22 cellular contexts compared by ENCODE assay signal in the genomic region with DNA sequence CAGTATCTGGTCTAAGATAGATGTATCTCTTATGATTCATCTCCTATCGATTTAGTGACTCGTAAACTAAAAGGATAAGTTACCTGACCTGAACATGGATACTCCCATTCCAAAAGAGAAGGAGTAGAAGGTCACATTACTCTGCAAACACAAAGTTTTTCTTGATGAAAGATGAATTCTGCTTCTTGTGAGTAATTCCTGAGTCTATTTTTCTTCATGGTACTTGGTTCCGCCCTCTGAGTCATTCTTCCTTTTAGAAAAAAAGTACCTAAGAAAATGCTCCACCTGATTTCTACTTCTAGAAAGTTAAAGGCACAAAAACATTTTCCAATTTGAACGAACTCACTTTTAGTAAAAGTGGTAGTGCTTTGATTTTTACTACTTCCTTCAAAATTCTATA.
A peak's percentile ranks its signal among the peaks of the same experiment; 100 is the strongest.
DNase-seq lines count a peak whose midpoint lies in the region; ATAC-seq, FAIRE-seq and TF ChIP-seq lines count a peak whose summit lies in the region.
"Had no signal": no experiment of that assay in that cellular context is flagged by ENCODE, and none has a peak within 500 bp of the region (broad histone marks: within the 10 kb centered on the region; RNA-seq: fewer than 3 reads in every experiment).

No MANE protein-coding gene starts in this region.

- H3K4me1 ChIP-seq in PC-3 (ENCODE audit: insufficient read depth, low read length) (peaks cover 29% of the 10 kb centered on the region), endothelial cell of umbilical vein (ENCODE audit: control insufficient read depth, extremely low read depth, insufficient read depth, low read length) (peaks cover 29% of the 10 kb centered on the region), kidney (ENCODE audit: control insufficient read depth in 1 of 2, insufficient read depth in 1 of 2, low read depth in 1 of 2, low read length in 2 of 2) (no peaks in the 10 kb centered on the region)
- H3K4me1 ChIP-seq: adrenal gland had no signal

- H3K27ac ChIP-seq in PC-3 (ENCODE audit: low read length) (peak overlapping the region; percentile 75), endothelial cell of umbilical vein (ENCODE audit: insufficient read depth, low read depth, low read length) (no peak overlapping the region), kidney (ENCODE audit: low read depth in 2 of 2, low read length in 2 of 2) (no peak overlapping the region)
- H3K27ac ChIP-seq: adrenal gland, neutrophil, transverse colon had no signal

- no peaks in the 10 kb centered on the region for H3K36me3 ChIP-seq in PC-3 (ENCODE audit: low read depth, low read length)
- H3K36me3 ChIP-seq in endothelial cell of umbilical vein (ENCODE audit: control insufficient read depth in 2 of 2, extremely low read depth in 1 of 2, insufficient read depth in 2 of 2, low read length in 2 of 2): no peaks in the 10 kb centered on the region
- H3K36me3 ChIP-seq in kidney (ENCODE audit: control insufficient read depth in 1 of 2, insufficient read depth in 2 of 2, low read length in 2 of 2): no peaks in the 10 kb centered on the region
- H3K36me3 ChIP-seq: adrenal gland, neutrophil, transverse colon had no signal

- H3K4me3 ChIP-seq in PC-3 (ENCODE audit: low read length) (0 out of 2 replicates have a peak overlapping the region, but pooled peaks have one; percentile 24), endothelial cell of umbilical vein (replicated peaks in 1 of 3; ENCODE audit: insufficient read depth in 1 of 3, low read depth in 1 of 3, low read length in 3 of 3) (no peak overlapping the region), kidney (ENCODE audit: low read length in 2 of 2) (no peak overlapping the region)
- H3K4me3 ChIP-seq: adrenal gland, transverse colon had no signal

- dilution Hi-C loops in endothelial cell of umbilical vein (cut with MboI; ENCODE audit: extremely low pct_ligation_motif_present, low sequenced_read_pairs): no loop called here

- BruUV-seq in PC-3 (replicated peaks; lab: Mats Ljungman, UMichigan) (no TSS peak), endothelial cell of umbilical vein (replicated peaks; lab: Mats Ljungman, UMichigan) (no TSS peak)

- H3K79me2 ChIP-seq in PC-3 (ENCODE audit: low read length): no peaks in the 10 kb centered on the region
- no peaks in the 10 kb centered on the region for H3K79me2 ChIP-seq in endothelial cell of umbilical vein (ENCODE audit: control insufficient read depth, insufficient read depth, low read length)

- H3K4me2 ChIP-seq in PC-3 (ENCODE audit: low read length): peak overlapping the region; percentile 59
- peak overlapping the region; percentile 45 for H3K4me2 ChIP-seq in endothelial cell of umbilical vein (ENCODE audit: insufficient read depth, low read length)

- H3K27me3 ChIP-seq in PC-3 (ENCODE audit: low read length) (no peaks in the 10 kb centered on the region), endothelial cell of umbilical vein (ENCODE audit: control insufficient read depth in 2 of 2, insufficient read depth in 2 of 2, low read length in 2 of 2) (no peaks in the 10 kb centered on the region)
- H3K27me3 ChIP-seq: adrenal gland, neutrophil, transverse colon had no signal

- no peak for TF ChIP-seq POLR2A in endothelial cell of umbilical vein (IDR thresholded peaks at IDR 0.05; ENCODE audit: low read depth, low read length)

- CTCF ChIA-PET in PC-3 (lab: Charles Lee): no interaction called here
- CTCF ChIA-PET in endothelial cell of umbilical vein (lab: Charles Lee): interaction anchor here (1.0 to 1.2 kb wide), 2 partner anchors 11 to 220 kb away, joined by 4 to 5 read pairs; no protein-coding TSS in a partner anchor

- no peaks in the 10 kb centered on the region for H3K9me1 ChIP-seq in endothelial cell of umbilical vein (replicated peaks; ENCODE audit: control insufficient read depth, extremely low read depth, insufficient read depth, low read length)

- ATAC-seq in PC-3 (peak; percentile 91), GM21723 (IDR thresholded peaks at IDR 0.05; ENCODE audit: unreplicated experiment) (no peak)
- ATAC-seq: left ventricle myocardium superior; stimulated activated naive CD8-positive, alpha-beta T cell treated with anti-CD3 and anti-CD28 coated beads, Interleukin-15, Interleukin-2, amounts not matched to agents 100 U/mL and 50 U/mL, for 24 hours had no signal

- H3K9me2 ChIP-seq in PC-3 (replicated peaks; ENCODE audit: low read length): no peaks in the 10 kb centered on the region; the same call in 1 of the 2 replicates

- TF ChIP-seq CTCF in PC-3 (conservative IDR thresholded peaks at IDR 0.05; ENCODE audit: low read depth, low read length) (no peak), endothelial cell of umbilical vein (IDR thresholded peaks at IDR 0.05; ENCODE audit: extremely low read depth in 1 of 2, insufficient read depth in 1 of 2, low read depth in 1 of 2, low read length in 2 of 2) (no peak), kidney (IDR thresholded peaks at IDR 0.05; ENCODE audit: borderline replicate concordance, extremely low read depth, insufficient read depth) (no peak)

- peak overlapping the region; percentile 11; the same call in 1 of the 2 replicates for H3K9ac ChIP-seq in PC-3 (ENCODE audit: low read length)
- H3K9ac ChIP-seq in endothelial cell of umbilical vein (replicated peaks; ENCODE audit: extremely low read depth, insufficient read depth, low read length): no peak overlapping the region
- no peak overlapping the region for H3K9ac ChIP-seq in kidney (ENCODE audit: low read length in 2 of 2)

- intact Hi-C loops in PC-3 (cut with micrococcal nuclease) (no loop called here), endothelial cell of umbilical vein (cut with micrococcal nuclease) (loop anchor here (2.0 kb wide), 1 partner anchor 14 kb away; no protein-coding TSS in a partner anchor), kidney (cut with DNase I) (no loop called here)

- FAIRE-seq in endothelial cell of umbilical vein (lab: Jason Lieb, UNC) (peak; percentile 81), kidney (lab: Jason Lieb, UNC) (no peak)
- FAIRE-seq: frontal cortex, TTC549 had no signal

- H2AFZ ChIP-seq in PC-3 (ENCODE audit: low read length): peak overlapping the region; percentile 51
- no peak overlapping the region for H2AFZ ChIP-seq in endothelial cell of umbilical vein (ENCODE audit: low read depth, low read length)

- no peaks in the 10 kb centered on the region for H3K9me3 ChIP-seq in PC-3 (ENCODE audit: low read length)
- no peaks in the 10 kb centered on the region for H3K9me3 ChIP-seq in endothelial cell of umbilical vein (replicated peaks; ENCODE audit: control insufficient read depth, insufficient read depth, low read length)
- H3K9me3 ChIP-seq in kidney (ENCODE audit: control insufficient read depth in 1 of 2, low read length in 2 of 2): no peaks in the 10 kb centered on the region
- H3K9me3 ChIP-seq: adrenal gland, neutrophil, transverse colon had no signal

- H4K20me1 ChIP-seq in PC-3 (ENCODE audit: low read length): no peaks in the 10 kb centered on the region
- H4K20me1 ChIP-seq in endothelial cell of umbilical vein (replicated peaks; ENCODE audit: control insufficient read depth, extremely low read depth, insufficient read depth, low read length): no peaks in the 10 kb centered on the region

- peak; percentile 18 for DNase-seq in EH (ENCODE audit: low read depth)
- peak; percentile 79 for DNase-seq in PC-3
- DNase-seq in endothelial cell of umbilical vein (ENCODE audit: low read depth, low spot score): peak; percentile 75
- peak; percentile 65 for DNase-seq in kidney glomerular epithelial cell (lab: John Stamatoyannopoulos, UW)
- no peak for DNase-seq in activated CD4-positive, CD25-positive, alpha-beta regulatory T cell (lab: John Stamatoyannopoulos, UW)
- DNase-seq in kidney: no peak
- DNase-seq in stimulated activated CD4-positive, alpha-beta T cell treated with anti-CD3 and anti-CD28 coated beads, Interleukin-12 subunit alpha, Interleukin-12 subunit beta, amount 100 ng/mL, for 4 hours: no peak
- DNase-seq: activated CD4-positive, alpha-beta T cell treated with anti-CD3 and anti-CD28 coated beads, Interleukin-2, amount 10 ng/mL, durations not matched to agents 24 days and 14 days; activated effector memory CD4-positive, alpha-beta T cell treated with Interleukin-2 at 50 U/mL for 16 hours; adrenal gland; CD8-positive, alpha-beta memory T cell; effector memory CD4-positive, alpha-beta T cell; left ventricle myocardium superior; NCI-H1417 treated with DMSO at 0.1 percent for 48 hours; NCI-H2171; NCI-H774; stimulated activated naive CD8-positive, alpha-beta T cell treated with anti-CD3 and anti-CD28 coated beads, Interleukin-15, Interleukin-2, amounts not matched to agents 100 U/mL and 50 U/mL, for 24 hours; transverse colon had no signal

- POLR2A ChIA-PET in PC-3 (lab: Charles Lee; ENCODE audit: unreplicated experiment) (no interaction called here), endothelial cell of umbilical vein (lab: Charles Lee) (no interaction called here)

- H3F3A ChIP-seq in PC-3 (ENCODE audit: low read length, unreplicated experiment): no peaks in the 10 kb centered on the region

TF ChIP-seq in endothelial cell of umbilical vein, 7 proteins besides CTCF, POLR2A, EP300 and RAD21:
- TF ChIP-seq, protein P1, sequence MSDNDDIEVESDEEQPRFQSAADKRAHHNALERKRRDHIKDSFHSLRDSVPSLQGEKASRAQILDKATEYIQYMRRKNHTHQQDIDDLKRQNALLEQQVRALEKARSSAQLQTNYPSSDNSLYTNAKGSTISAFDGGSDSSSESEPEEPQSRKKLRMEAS (IDR thresholded peaks at IDR 0.05; ENCODE audit: insufficient read depth, insufficient read length): no peak
- TF ChIP-seq JUN (IDR thresholded peaks at IDR 0.05; ENCODE audit: borderline replicate concordance, insufficient read depth, insufficient read length, low read depth): peak; percentile 60
- TF ChIP-seq EZH2 (IDR thresholded peaks at IDR 0.05; ENCODE audit: borderline replicate concordance, low read depth, low read length, severe bottlenecking): no peak
- peak; percentile 91 for TF ChIP-seq FOS (IDR thresholded peaks at IDR 0.05; ENCODE audit: borderline replicate concordance, insufficient read depth, low read length)

Comparison
In these comparisons a context has a peak if more than half of its experiments do, and no peak if none do; other contexts are left out.
1. DNase-seq: peak in EH (single experiment), PC-3 (single experiment), endothelial cell of umbilical vein (single experiment) and kidney glomerular epithelial cell (single experiment); none in activated CD4-positive, CD25-positive, alpha-beta regulatory T cell (0 of 4), kidney (single experiment) and stimulated activated CD4-positive, alpha-beta T cell treated with anti-CD3 and anti-CD28 coated beads, Interleukin-12 subunit alpha, Interleukin-12 subunit beta, amount 100 ng/mL, for 4 hours (single experiment).